Comparison of ENCODE assay signal across 9 cellular contexts in genomic region chr20:38477747-38478146, GRCh38.
"Had no signal": no experiment of that assay in that cellular context is flagged by ENCODE, and none has a peak within 500 bp of the region (broad histone marks: within the 10 kb centered on the region; RNA-seq: fewer than 3 reads in every experiment).

No MANE protein-coding gene starts in this region.

- H3K4me2 ChIP-seq: GM23338, KMS-11 had no signal

- H3K9ac ChIP-seq: KMS-11 had no signal

- H3K27ac Mint-ChIP-seq: GM23338, H9 had no signal

- H3K4me3 Mint-ChIP-seq: GM23338, H9 had no signal

- ATAC-seq: GM23338 had no signal

- H3K4me3 ChIP-seq: GM23338 had no signal

- DNase-seq: H9, HCEC 1CT, KBM-7 had no signal

- H3K27ac ChIP-seq: HL-60, KMS-11 had no signal

- H3K27me3 Mint-ChIP-seq: IgD-negative memory B cell had no signal

- FAIRE-seq: H1, H54 had no signal

- H2AFZ ChIP-seq: GM23338 had no signal

- H3K9me3 Mint-ChIP-seq: GM23338, H9, IgD-negative memory B cell had no signal
